In the genomic region with DNA sequence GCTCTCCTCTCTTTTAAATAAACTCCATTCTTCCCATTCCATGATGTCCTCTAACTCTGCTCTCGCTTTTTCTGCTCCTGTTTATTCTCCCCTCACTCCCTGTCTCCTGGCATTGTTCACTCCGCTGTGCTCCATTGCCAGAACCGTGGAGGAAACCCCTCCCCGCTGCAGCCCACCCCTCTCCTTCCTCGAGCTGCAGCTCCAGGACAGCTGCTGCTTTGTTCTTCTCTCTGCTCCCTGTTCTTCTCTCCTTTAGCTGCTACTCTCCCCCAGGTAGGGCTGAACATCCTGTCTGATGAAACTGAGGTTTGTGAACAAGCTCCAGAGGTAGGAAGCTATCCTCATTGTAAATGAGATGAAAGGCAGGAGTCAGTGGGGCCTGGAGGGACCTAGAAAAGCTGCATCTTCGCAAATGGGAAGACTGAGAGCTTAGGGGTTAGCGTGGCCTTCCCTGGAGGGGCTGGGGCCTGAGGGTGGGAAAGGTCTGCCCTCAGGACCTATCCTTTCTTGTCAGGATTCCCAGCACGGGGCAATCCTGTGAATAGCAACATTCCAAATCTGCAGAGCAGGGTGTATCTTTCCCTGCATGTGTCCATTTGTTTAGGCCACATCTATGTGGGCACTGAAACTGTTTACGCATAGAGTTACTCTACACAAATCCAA, we compare ENCODE assay signal across 2 cellular contexts.
TF ChIP-seq lines count a peak whose summit lies in the region.

No MANE protein-coding gene starts in this region.

TF ChIP-seq in SK-N-SH, 30 proteins besides CTCF, POLR2A, EP300 and RAD21:
- TF ChIP-seq, protein P1, sequence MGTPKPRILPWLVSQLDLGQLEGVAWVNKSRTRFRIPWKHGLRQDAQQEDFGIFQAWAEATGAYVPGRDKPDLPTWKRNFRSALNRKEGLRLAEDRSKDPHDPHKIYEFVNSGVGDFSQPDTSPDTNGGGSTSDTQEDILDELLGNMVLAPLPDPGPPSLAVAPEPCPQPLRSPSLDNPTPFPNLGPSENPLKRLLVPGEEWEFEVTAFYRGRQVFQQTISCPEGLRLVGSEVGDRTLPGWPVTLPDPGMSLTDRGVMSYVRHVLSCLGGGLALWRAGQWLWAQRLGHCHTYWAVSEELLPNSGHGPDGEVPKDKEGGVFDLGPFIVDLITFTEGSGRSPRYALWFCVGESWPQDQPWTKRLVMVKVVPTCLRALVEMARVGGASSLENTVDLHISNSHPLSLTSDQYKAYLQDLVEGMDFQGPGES (IDR thresholded peaks at IDR 0.05; ENCODE audit: low read depth, low read length) = no peak
- no peak for TF ChIP-seq MXI1 (IDR thresholded peaks at IDR 0.05; ENCODE audit: low read depth, low read length)
- TF ChIP-seq ELF1 (IDR thresholded peaks at IDR 0.05) = no peak
- TF ChIP-seq EZH2phosphoT487 (IDR thresholded peaks at IDR 0.05; ENCODE audit: borderline replicate concordance, low read depth) = no peak

TF ChIP-seq in SK-N-SH treated with all-trans-retinoic acid at 6 μM for 48 hours, 23 proteins besides CTCF, POLR2A, EP300 and RAD21:
- TF ChIP-seq TOX (CRISPR knock-in tag; IDR thresholded peaks at IDR 0.05; ENCODE audit: borderline replicate concordance) = no peak
- no peak for TF ChIP-seq ZNF70 (CRISPR knock-in tag; IDR thresholded peaks at IDR 0.05)
- TF ChIP-seq, protein P2, sequence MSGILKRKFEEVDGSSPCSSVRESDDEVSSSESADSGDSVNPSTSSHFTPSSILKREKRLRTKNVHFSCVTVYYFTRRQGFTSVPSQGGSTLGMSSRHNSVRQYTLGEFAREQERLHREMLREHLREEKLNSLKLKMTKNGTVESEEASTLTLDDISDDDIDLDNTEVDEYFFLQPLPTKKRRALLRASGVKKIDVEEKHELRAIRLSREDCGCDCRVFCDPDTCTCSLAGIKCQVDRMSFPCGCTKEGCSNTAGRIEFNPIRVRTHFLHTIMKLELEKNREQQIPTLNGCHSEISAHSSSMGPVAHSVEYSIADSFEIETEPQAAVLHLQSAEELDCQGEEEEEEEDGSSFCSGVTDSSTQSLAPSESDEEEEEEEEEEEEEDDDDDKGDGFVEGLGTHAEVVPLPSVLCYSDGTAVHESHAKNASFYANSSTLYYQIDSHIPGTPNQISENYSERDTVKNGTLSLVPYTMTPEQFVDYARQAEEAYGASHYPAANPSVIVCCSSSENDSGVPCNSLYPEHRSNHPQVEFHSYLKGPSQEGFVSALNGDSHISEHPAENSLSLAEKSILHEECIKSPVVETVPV (CRISPR knock-in tag; IDR thresholded peaks at IDR 0.05) = no peak
- TF ChIP-seq ZFP3 (CRISPR knock-in tag; IDR thresholded peaks at IDR 0.05) = no peak
- TF ChIP-seq SNAI2 (CRISPR knock-in tag; IDR thresholded peaks at IDR 0.05) = no peak
TF ChIP-seq in SK-N-SH treated with all-trans-retinoic acid at 6 μM for 48 hours: peak in this region for 0.
